Comparison of ENCODE assay signal across 8 cellular contexts in the genomic region with DNA sequence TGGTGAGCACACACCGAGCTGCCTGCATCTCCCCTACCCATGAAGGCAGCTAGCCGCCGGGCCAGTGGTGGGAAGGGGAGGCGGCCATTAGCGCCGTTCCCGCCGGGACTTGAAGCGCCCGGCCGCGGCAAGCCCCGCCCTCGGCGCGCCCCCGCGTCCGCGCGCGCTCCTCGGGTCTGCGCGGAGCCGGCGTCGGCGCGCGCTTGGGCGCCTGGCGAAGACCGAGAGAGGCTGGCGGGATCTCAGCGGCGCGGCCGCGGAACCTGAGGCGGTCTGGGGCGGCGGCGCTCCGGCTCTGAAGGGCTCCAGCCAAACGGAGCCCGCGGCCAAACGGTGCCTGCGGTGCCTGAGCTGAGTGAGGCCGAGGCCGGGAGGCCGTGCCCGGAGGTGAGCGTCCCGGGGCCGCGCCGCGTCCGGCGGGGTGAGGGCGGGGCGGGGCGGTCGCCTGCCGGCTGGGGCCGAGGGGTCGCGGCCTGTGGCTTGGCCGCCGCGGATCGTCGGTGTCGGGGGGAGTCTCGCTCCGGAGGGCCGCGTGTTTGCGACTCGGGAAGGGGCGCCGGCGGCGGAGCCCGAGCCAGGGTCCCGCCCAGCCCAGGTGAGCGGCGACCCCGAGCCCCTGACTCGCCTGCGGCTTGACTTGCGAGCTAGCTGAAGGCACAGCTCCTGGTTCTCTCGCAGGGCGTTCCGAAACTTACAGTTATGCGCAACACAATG. TPM values are rescaled to one million over a fixed set of nuclear protein-coding genes. Genes with fewer than 3 reads are reported as not detected.
DNase-seq lines count a peak whose midpoint lies in the region; ATAC-seq and TF ChIP-seq lines count a peak whose summit lies in the region.

A gene with protein sequence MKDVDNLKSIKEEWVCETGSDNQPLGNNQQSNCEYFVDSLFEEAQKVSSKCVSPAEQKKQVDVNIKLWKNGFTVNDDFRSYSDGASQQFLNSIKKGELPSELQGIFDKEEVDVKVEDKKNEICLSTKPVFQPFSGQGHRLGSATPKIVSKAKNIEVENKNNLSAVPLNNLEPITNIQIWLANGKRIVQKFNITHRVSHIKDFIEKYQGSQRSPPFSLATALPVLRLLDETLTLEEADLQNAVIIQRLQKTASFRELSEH (plus strand): TSS at position 202 of the 714 bp plus-strand sequence. CDS start 17,852 bp downstream, outside the sequence.

- no peak for TF ChIP-seq CTCF in BE2C (IDR thresholded peaks at IDR 0.05; ENCODE audit: low read depth, low read length)
- no peak for TF ChIP-seq CTCF in liver (IDR thresholded peaks at IDR 0.05; ENCODE audit: low read depth, low read length, missing input control)

- H3K36me3 Mint-ChIP-seq in activated CD4-positive, alpha-beta T cell treated with anti-CD3 and anti-CD28 coated beads, Interleukin-2, amount 10 ng/mL, durations not matched to agents 7 days and 5 days (ENCODE audit: low read depth) = peaks cover 11% of the 10 kb centered on the region

- no peak for TF ChIP-seq RAD21 in liver (IDR thresholded peaks at IDR 0.05)

- no peaks in the 10 kb centered on the region for H3K27me3 ChIP-seq in BE2C
- no peaks in the 10 kb centered on the region for H3K27me3 ChIP-seq in liver (ENCODE audit: control insufficient read depth in 4 of 4, insufficient read depth in 4 of 4, low read length in 3 of 4)

- H3K4me3 ChIP-seq in BE2C (ENCODE audit: low read depth, low read length) (peak within 1 kb of the TSS; percentile 85), liver (ENCODE audit: low read depth in 1 of 3, low read length in 3 of 3) (peak within 1 kb of the TSS; percentile 60 to 91 (median 89))

- H3K27ac Mint-ChIP-seq in activated CD4-positive, alpha-beta T cell treated with anti-CD3 and anti-CD28 coated beads, Interleukin-2, amount 10 ng/mL, durations not matched to agents 7 days and 5 days = peak within 1 kb of the TSS; percentile 92

- POLR2A ChIA-PET in activated CD4-positive, alpha-beta T cell treated with anti-CD3 and anti-CD28 coated beads, Interleukin-2, amount 10 ng/mL, durations not matched to agents 7 days and 5 days (lab: Charles Lee) = interaction anchor here (0.5 to 1.7 kb wide), 5 partner anchors 13 to 135 kb away, joined by 3 to 8 read pairs (median 3); partner anchors contain the start of gene ATAD2B

- peak within 1 kb of the TSS; percentile 75 to 78 for H3K27ac ChIP-seq in liver (ENCODE audit: low read depth in 1 of 2, low read length in 2 of 2)

- H3K4me1 ChIP-seq in BE2C (no peaks in the 10 kb centered on the region; the same call in 1 of the 2 replicates), liver (ENCODE audit: control insufficient read depth in 4 of 4, insufficient read depth in 4 of 4, low read length in 3 of 4) (peaks cover 8 to 24% (median 17%) of the 10 kb centered on the region in 4 donors)

- peaks cover 5% of the 10 kb centered on the region for H3K36me3 ChIP-seq in BE2C
- no peaks in the 10 kb centered on the region for H3K36me3 ChIP-seq in liver (ENCODE audit: control insufficient read depth in 4 of 4, insufficient read depth in 3 of 4, low read depth in 1 of 4, low read length in 3 of 4)

- peaks cover 24% of the 10 kb centered on the region for H3K4me1 Mint-ChIP-seq in activated CD4-positive, alpha-beta T cell treated with anti-CD3 and anti-CD28 coated beads, Interleukin-2, amount 10 ng/mL, durations not matched to agents 7 days and 5 days

- peak; percentile 88 for DNase-seq in BE2C
- peak; percentile 79 for DNase-seq in NCI-H510A treated with DMSO at 0.1 percent for 48 hours (lab: John Stamatoyannopoulos, UW)
- DNase-seq in activated CD4-positive, alpha-beta T cell treated with anti-CD3 and anti-CD28 coated beads, Interleukin-2, amount 10 ng/mL, durations not matched to agents 7 days and 5 days = peak; percentile 72
- peak; percentile 88 for DNase-seq in dermis blood vessel endothelial cell
- peak; percentile 77 for DNase-seq in stimulated activated CD4-positive, alpha-beta T cell treated with anti-CD3 and anti-CD28 coated beads, Interleukin-4, amount 100 ng/mL, for 1 hour

- peaks cover 13% of the 10 kb centered on the region for H3K27me3 Mint-ChIP-seq in activated CD4-positive, alpha-beta T cell treated with anti-CD3 and anti-CD28 coated beads, Interleukin-2, amount 10 ng/mL, durations not matched to agents 7 days and 5 days

- H3K9ac ChIP-seq in liver (ENCODE audit: low read depth in 1 of 2, low read length in 2 of 2) = peak within 1 kb of the TSS; percentile 71 to 80

- under 1% methylated on average over 98 of the region's 98 CpGs for WGBS in liver

- H3K9me3 ChIP-seq in BE2C = no peaks in the 10 kb centered on the region
- H3K9me3 ChIP-seq in liver (ENCODE audit: control insufficient read depth in 4 of 4, low read length in 3 of 4) = no peaks in the 10 kb centered on the region

- H3K9me3 Mint-ChIP-seq in activated CD4-positive, alpha-beta T cell treated with anti-CD3 and anti-CD28 coated beads, Interleukin-2, amount 10 ng/mL, durations not matched to agents 7 days and 5 days = no peaks in the 10 kb centered on the region

- peak; percentile 83 for ATAC-seq in GM19035 (IDR thresholded peaks at IDR 0.05; ENCODE audit: unreplicated experiment)
- peak; percentile 76 for ATAC-seq in HG03196 (IDR thresholded peaks at IDR 0.05; ENCODE audit: unreplicated experiment)

- CTCF ChIA-PET in activated CD4-positive, alpha-beta T cell treated with anti-CD3 and anti-CD28 coated beads, Interleukin-2, amount 10 ng/mL, durations not matched to agents 7 days and 5 days (lab: Charles Lee) = interaction anchor here (0.6 to 5.4 kb wide), 5 partner anchors 13 to 144 kb away, joined by 3 to 52 read pairs (median 5); partner anchors contain the start of genes ATAD2B, SF3B6 and TP53I3

- peak within 1 kb of the TSS; percentile 86 for H3K4me3 Mint-ChIP-seq in activated CD4-positive, alpha-beta T cell treated with anti-CD3 and anti-CD28 coated beads, Interleukin-2, amount 10 ng/mL, durations not matched to agents 7 days and 5 days

TF ChIP-seq in liver, 16 proteins besides CTCF, POLR2A, EP300 and RAD21:
- TF ChIP-seq YY1 (IDR thresholded peaks at IDR 0.05) (peak; percentile 89), TAF1 (conservative IDR thresholded peaks at IDR 0.05) (no peak)

RNA-seq across cellular contexts. Expression of the gene that starts here (rescaled TPM):
- 5.4 TPM for polyA plus RNA-seq in BE2C (2012; ENCODE audit: insufficient read depth, insufficient read length, low read depth)
- total RNA-seq in activated CD4-positive, alpha-beta T cell treated with anti-CD3 and anti-CD28 coated beads, Interleukin-2, amount 10 ng/mL, durations not matched to agents 7 days and 5 days = 10 to 100 TPM in 1 of 2 experiments, 1 to 10 TPM in 1; 9.6 to 11.9 TPM
- 13.1 and 17.0 TPM in 2 replicates for total RNA-seq in dermis blood vessel endothelial cell
- 1 to 10 TPM; 4.9 to 6.3 TPM for total RNA-seq in liver
- polyA plus RNA-seq in liver = 1 to 10 TPM; 2.7 to 4.8 TPM

Comparison
In these comparisons a context has a peak if more than half of its experiments do, and no peak if none do; other contexts are left out.
1. Peak in every context shown above with its lines: DNase-seq, ATAC-seq, H3K4me3 ChIP-seq and H3K27ac ChIP-seq.